In genomic region chr9:38017149-38017884, GRCh38 we compare ENCODE assay signal across 8 cellular contexts. TPM values are rescaled to one million over a fixed set of nuclear protein-coding genes. Genes with fewer than 3 reads are reported as not detected.
DNase-seq lines count a peak whose midpoint lies in the region; ATAC-seq and TF ChIP-seq lines count a peak whose summit lies in the region.

No MANE protein-coding gene starts in this region.

- H3K9me3 ChIP-seq in mammary epithelial cell (replicated peaks; ENCODE audit: insufficient read depth, low read length) (no peaks in the 10 kb centered on the region), skeletal muscle satellite cell (replicated peaks; ENCODE audit: low read length) (no peaks in the 10 kb centered on the region)

- whole genome bisulfite sequencing in mammary epithelial cell (ENCODE audit: low coverage, missing lambda C conversion rate), result 8% methylated on average over 8 of the region's 13 CpGs

- H3K4me2 ChIP-seq in mammary epithelial cell (ENCODE audit: insufficient read depth, low read depth, low read length) (peak overlapping the region; percentile 56), skeletal muscle satellite cell (ENCODE audit: low read length) (peak overlapping the region; percentile 72)

- ATAC-seq in HG03097 (IDR thresholded peaks at IDR 0.05; ENCODE audit: low FRiP score, unreplicated experiment) (no peak), GM18861 (IDR thresholded peaks at IDR 0.05; ENCODE audit: unreplicated experiment) (no peak)

- CTCF ChIA-PET in mammary epithelial cell (lab: Charles Lee; ENCODE audit: low non-redundant PET), result interaction anchor here (0.5 to 1.9 kb wide), 5 partner anchors 8 to 105 kb away, joined by 3 to 7 read pairs (median 4); no protein-coding TSS in a partner anchor

- dilution Hi-C loops in mammary epithelial cell (cut with HindIII; ENCODE audit: low sequenced_read_pairs), result no loop called here

- H3K79me2 ChIP-seq in mammary epithelial cell (ENCODE audit: insufficient read depth, low read length), result peaks cover 85% of the 10 kb centered on the region

- H3K4me1 ChIP-seq in mammary epithelial cell (ENCODE audit: insufficient read depth, low read length) (peaks cover 54% of the 10 kb centered on the region), skeletal muscle satellite cell (ENCODE audit: control insufficient read depth, insufficient read depth, low read length) (peaks cover 48% of the 10 kb centered on the region)

- in situ Hi-C loops in mammary epithelial cell (cut with MboI; ENCODE audit: low sequenced_read_pairs in 2 of 2), result no loop called here

- no peak overlapping the region for H3K4me3 ChIP-seq in mammary epithelial cell (replicated peaks in 1 of 3; ENCODE audit: insufficient read depth in 1 of 3, low read depth in 2 of 3, low read length in 3 of 3)
- peak overlapping the region; percentile 41 for H3K4me3 ChIP-seq in skeletal muscle satellite cell (ENCODE audit: low read length)

- DNase-seq in HCEC 1CT, result peak; percentile 44
- DNase-seq in mammary epithelial cell, result peak; percentile 52
- peak; percentile 79 for DNase-seq in iPS-NIHi11 (ENCODE audit: low spot score)
- no peak for DNase-seq in D341Med (ENCODE audit: low spot score)
- DNase-seq in COR-L47 (lab: John Stamatoyannopoulos, UW), result no peak

- H3K27me3 ChIP-seq in mammary epithelial cell (ENCODE audit: insufficient read depth, low read length) (no peaks in the 10 kb centered on the region), skeletal muscle satellite cell (ENCODE audit: control insufficient read depth, insufficient read depth, low read length) (no peaks in the 10 kb centered on the region)

- no peaks in the 10 kb centered on the region for H4K20me1 ChIP-seq in mammary epithelial cell (ENCODE audit: insufficient read depth, low read length)

- H3K27ac ChIP-seq in mammary epithelial cell (ENCODE audit: insufficient read depth, low read depth, low read length), result peak overlapping the region; percentile 44

- peak; percentile 20 to 68 for TF ChIP-seq CTCF in mammary epithelial cell (conservative IDR thresholded peaks at IDR 0.05 in 1 of 2, IDR thresholded peaks at IDR 0.05 in 1 of 2; ENCODE audit: extremely low read depth in 1 of 2, insufficient read depth in 1 of 2, low read depth in 1 of 2, low read length in 2 of 2)

- no peak overlapping the region for H2AFZ ChIP-seq in mammary epithelial cell (ENCODE audit: low read depth, low read length)

- H3K36me3 ChIP-seq in mammary epithelial cell (ENCODE audit: insufficient read depth, low read length) (peaks cover 1% of the 10 kb centered on the region), skeletal muscle satellite cell (ENCODE audit: insufficient read depth, low read length) (peaks cover 2% of the 10 kb centered on the region)

- intact Hi-C loops in mammary epithelial cell (cut with micrococcal nuclease), result loop anchor here (1.0 to 5.0 kb wide), 9 partner anchors 9 to 345 kb away; no protein-coding TSS in a partner anchor

- H3K9ac ChIP-seq in mammary epithelial cell (ENCODE audit: insufficient read depth, low read length), result peak overlapping the region; percentile 11
- peak overlapping the region; percentile 71 for H3K9ac ChIP-seq in skeletal muscle satellite cell (ENCODE audit: low read depth, low read length)

- no TSS peak for BruUV-seq in mammary epithelial cell (replicated peaks; lab: Mats Ljungman, UMichigan)

RNA-seq across cellular contexts. Expression of gene SHB, which starts 51.7 kb away (rescaled TPM):
- total RNA-seq in mammary epithelial cell, result 10 to 100 TPM; 30.5 to 31.5 TPM
- polyA plus RNA-seq in mammary epithelial cell, result 14.9 TPM
- polyA minus RNA-seq in mammary epithelial cell, result 16.7 TPM
- 12.7 and 22.7 TPM in 2 replicates for total RNA-seq in skeletal muscle satellite cell (2012; rRNA removed)

Comparison
In these comparisons a context has a peak if more than half of its experiments do, and no peak if none do; other contexts are left out.
1. DNase-seq: peak in HCEC 1CT (single experiment), mammary epithelial cell (single experiment) and iPS-NIHi11 (single experiment); none in D341Med (single experiment) and COR-L47 (single experiment).